ENCODE assay signal across 30 cellular contexts in the genomic region with DNA sequence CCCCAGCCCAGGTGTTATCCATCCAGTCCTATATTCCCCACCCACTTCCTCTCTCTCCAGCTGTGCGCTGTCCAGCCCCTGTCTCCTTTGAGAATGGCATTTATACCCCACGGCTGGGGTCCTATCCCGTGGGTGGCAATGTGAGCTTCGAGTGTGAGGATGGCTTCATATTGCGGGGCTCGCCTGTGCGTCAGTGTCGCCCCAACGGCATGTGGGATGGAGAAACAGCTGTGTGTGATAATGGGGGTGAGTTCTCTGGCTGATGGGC. TPM values are rescaled to one million over a fixed set of nuclear protein-coding genes. Genes with fewer than 3 reads are reported as not detected.
"Had no signal": no experiment of that assay in that cellular context is flagged by ENCODE, and none has a peak within 500 bp of the region (broad histone marks: within the 10 kb centered on the region; RNA-seq: fewer than 3 reads in every experiment).

No MANE protein-coding gene starts in this region.

- H3K36me3 ChIP-seq: brain microvascular endothelial cell, neutrophil, ovary had no signal

- H3K27me3 ChIP-seq: brain microvascular endothelial cell, ovary had no signal

- H3K4me3 ChIP-seq: mucosa of descending colon, ovary had no signal

- DNase-seq: activated CD4-positive, alpha-beta memory T cell treated with anti-CD3 and anti-CD28 coated beads, Interleukin-2, amount 10 ng/mL, durations not matched to agents 7 days and 5 days; activated CD4-positive, alpha-beta T cell treated with anti-CD3 and anti-CD28 coated beads for 1 hour; activated CD4-positive, alpha-beta T cell treated with anti-CD3 and anti-CD28 coated beads, Interleukin-2, amount 10 ng/mL, durations not matched to agents 7 days and 5 days; activated CD8-positive, alpha-beta memory T cell treated with anti-CD3 and anti-CD28 coated beads, Interleukin-2, amount 50 U/mL, for 48 hours; activated gamma-delta T cell; activated naive CD4-positive, alpha-beta T cell treated with anti-CD3 and anti-CD28 coated beads, Interleukin-2, amount 10 ng/mL, durations not matched to agents 7 days and 5 days; activated naive CD8-positive, alpha-beta T cell treated with anti-CD3 and anti-CD28 coated beads, Interleukin-2, amount 10 ng/mL, durations not matched to agents 7 days and 5 days; activated T-cell treated with anti-CD3 and anti-CD28 coated beads, Interleukin-2, amount 50 U/mL, for 24 hours; brain microvascular endothelial cell; effector memory CD4-positive, alpha-beta T cell; head of caudate nucleus; hippocampal formation; left cardiac atrium; mucosa of descending colon; ovary; stimulated activated CD4-positive, alpha-beta T cell treated with anti-CD3 and anti-CD28 coated beads, Interleukin-4, amount 100 ng/mL, for 24 hours; substantia nigra; SW 1271; T1000 had no signal

- H3K27me3 Mint-ChIP-seq: activated CD4-positive, alpha-beta T cell treated with anti-CD3 and anti-CD28 coated beads, Interleukin-2, amount 10 ng/mL, durations not matched to agents 7 days and 5 days had no signal

- H3K9me3 Mint-ChIP-seq: activated CD4-positive, alpha-beta memory T cell treated with anti-CD3 and anti-CD28 coated beads, Interleukin-2, amount 10 ng/mL, durations not matched to agents 7 days and 5 days; activated CD4-positive, alpha-beta T cell treated with anti-CD3 and anti-CD28 coated beads, Interleukin-2, amount 10 ng/mL, durations not matched to agents 7 days and 5 days; activated naive CD4-positive, alpha-beta T cell treated with anti-CD3 and anti-CD28 coated beads, Interleukin-2, amount 10 ng/mL, durations not matched to agents 7 days and 5 days; activated naive CD8-positive, alpha-beta T cell treated with anti-CD3 and anti-CD28 coated beads, Interleukin-2, amount 10 ng/mL, durations not matched to agents 7 days and 5 days; activated T-cell treated with anti-CD3 and anti-CD28 coated beads, Interleukin-2, amount 50 U/mL, for 24 hours; natural killer cell treated with Interleukin-12 subunit alpha and Interleukin-12 subunit beta and Interleukin-15 and Interleukin-18, amount 100 ng/mL, for 72 hours; stimulated activated effector memory CD8-positive, alpha-beta T cell treated with anti-CD3 and anti-CD28 coated beads, Interleukin-12 subunit alpha, Interleukin-12 subunit beta, amount 100 ng/mL, for 72 hours; stimulated activated naive CD8-positive, alpha-beta T cell treated with anti-CD3 and anti-CD28 coated beads, Interleukin-15, Interleukin-2, amounts not matched to agents 100 ng/mL and 50 ng/mL, for 24 hours; T-helper 1 cell treated with Interleukin-12 subunit alpha and Interleukin-12 subunit beta and Interleukin-4 antibody, amounts not matched to agents 30 μg/mL and 1 μg/mL, for 36 hours; type B pancreatic cell had no signal

- H3K4me3 Mint-ChIP-seq: activated CD4-positive, alpha-beta memory T cell treated with anti-CD3 and anti-CD28 coated beads, Interleukin-2, amount 10 ng/mL, durations not matched to agents 7 days and 5 days; activated CD4-positive, alpha-beta T cell treated with anti-CD3 and anti-CD28 coated beads, Interleukin-2, amount 10 ng/mL, durations not matched to agents 7 days and 5 days; activated naive CD4-positive, alpha-beta T cell treated with anti-CD3 and anti-CD28 coated beads, Interleukin-2, amount 10 ng/mL, durations not matched to agents 7 days and 5 days; activated naive CD8-positive, alpha-beta T cell treated with anti-CD3 and anti-CD28 coated beads, Interleukin-2, amount 10 ng/mL, durations not matched to agents 7 days and 5 days; activated T-cell treated with anti-CD3 and anti-CD28 coated beads, Interleukin-2, amount 50 U/mL, for 24 hours; natural killer cell treated with Interleukin-12 subunit alpha and Interleukin-12 subunit beta and Interleukin-15 and Interleukin-18, amount 100 ng/mL, for 72 hours; stimulated activated effector memory CD8-positive, alpha-beta T cell treated with anti-CD3 and anti-CD28 coated beads, Interleukin-12 subunit alpha, Interleukin-12 subunit beta, amount 100 ng/mL, for 72 hours; stimulated activated naive CD8-positive, alpha-beta T cell treated with anti-CD3 and anti-CD28 coated beads, Interleukin-15, Interleukin-2, amounts not matched to agents 100 ng/mL and 50 ng/mL, for 24 hours; T-helper 1 cell treated with Interleukin-12 subunit alpha and Interleukin-12 subunit beta and Interleukin-4 antibody, amounts not matched to agents 30 μg/mL and 1 μg/mL, for 36 hours; type B pancreatic cell had no signal

- FAIRE-seq: astrocyte, keratinocyte had no signal

- H3K4me1 Mint-ChIP-seq: activated CD4-positive, alpha-beta memory T cell treated with anti-CD3 and anti-CD28 coated beads, Interleukin-2, amount 10 ng/mL, durations not matched to agents 7 days and 5 days; activated CD4-positive, alpha-beta T cell treated with anti-CD3 and anti-CD28 coated beads, Interleukin-2, amount 10 ng/mL, durations not matched to agents 7 days and 5 days; activated naive CD4-positive, alpha-beta T cell treated with anti-CD3 and anti-CD28 coated beads, Interleukin-2, amount 10 ng/mL, durations not matched to agents 7 days and 5 days; stimulated activated effector memory CD8-positive, alpha-beta T cell treated with anti-CD3 and anti-CD28 coated beads, Interleukin-12 subunit alpha, Interleukin-12 subunit beta, amount 100 ng/mL, for 72 hours had no signal

- H3K27ac ChIP-seq: brain microvascular endothelial cell, neutrophil, ovary had no signal

- H3K9me3 ChIP-seq: mucosa of descending colon, neutrophil, ovary had no signal

- ATAC-seq: natural killer cell treated with Interleukin-12 subunit alpha and Interleukin-12 subunit beta and Interleukin-15 and Interleukin-18, amount 100 ng/mL, for 72 hours; stimulated activated effector memory CD8-positive, alpha-beta T cell treated with anti-CD3 and anti-CD28 coated beads, Interleukin-12 subunit alpha, Interleukin-12 subunit beta, amount 100 ng/mL, for 72 hours had no signal

- H3K36me3 Mint-ChIP-seq: activated naive CD4-positive, alpha-beta T cell treated with anti-CD3 and anti-CD28 coated beads, Interleukin-2, amount 10 ng/mL, durations not matched to agents 7 days and 5 days; activated naive CD8-positive, alpha-beta T cell treated with anti-CD3 and anti-CD28 coated beads, Interleukin-2, amount 10 ng/mL, durations not matched to agents 7 days and 5 days; natural killer cell treated with Interleukin-12 subunit alpha and Interleukin-12 subunit beta and Interleukin-15 and Interleukin-18, amount 100 ng/mL, for 72 hours; stimulated activated effector memory CD8-positive, alpha-beta T cell treated with anti-CD3 and anti-CD28 coated beads, Interleukin-12 subunit alpha, Interleukin-12 subunit beta, amount 100 ng/mL, for 72 hours; type B pancreatic cell had no signal

- H3K27ac Mint-ChIP-seq: activated CD4-positive, alpha-beta memory T cell treated with anti-CD3 and anti-CD28 coated beads, Interleukin-2, amount 10 ng/mL, durations not matched to agents 7 days and 5 days; activated CD4-positive, alpha-beta T cell treated with anti-CD3 and anti-CD28 coated beads, Interleukin-2, amount 10 ng/mL, durations not matched to agents 7 days and 5 days; activated naive CD4-positive, alpha-beta T cell treated with anti-CD3 and anti-CD28 coated beads, Interleukin-2, amount 10 ng/mL, durations not matched to agents 7 days and 5 days; activated naive CD8-positive, alpha-beta T cell treated with anti-CD3 and anti-CD28 coated beads, Interleukin-2, amount 10 ng/mL, durations not matched to agents 7 days and 5 days; activated T-cell treated with anti-CD3 and anti-CD28 coated beads, Interleukin-2, amount 50 U/mL, for 24 hours; progenitor cell of endocrine pancreas; stimulated activated effector memory CD8-positive, alpha-beta T cell treated with anti-CD3 and anti-CD28 coated beads, Interleukin-12 subunit alpha, Interleukin-12 subunit beta, amount 100 ng/mL, for 72 hours; stimulated activated naive CD8-positive, alpha-beta T cell treated with anti-CD3 and anti-CD28 coated beads, Interleukin-15, Interleukin-2, amounts not matched to agents 100 ng/mL and 50 ng/mL, for 24 hours; T-helper 1 cell treated with Interleukin-12 subunit alpha and Interleukin-12 subunit beta and Interleukin-4 antibody, amounts not matched to agents 30 μg/mL and 1 μg/mL, for 36 hours; type B pancreatic cell had no signal

RNA-seq across cellular contexts. Expression of gene C2, which starts 1.1 kb away (rescaled TPM):
- total RNA-seq: dermis microvascular lymphatic vessel endothelial cell, epithelial cell of proximal tubule had no signal
- polyA plus RNA-seq: keratinocyte had no signal
